ENCODE assay signal across 18 cellular contexts in the genomic region with DNA sequence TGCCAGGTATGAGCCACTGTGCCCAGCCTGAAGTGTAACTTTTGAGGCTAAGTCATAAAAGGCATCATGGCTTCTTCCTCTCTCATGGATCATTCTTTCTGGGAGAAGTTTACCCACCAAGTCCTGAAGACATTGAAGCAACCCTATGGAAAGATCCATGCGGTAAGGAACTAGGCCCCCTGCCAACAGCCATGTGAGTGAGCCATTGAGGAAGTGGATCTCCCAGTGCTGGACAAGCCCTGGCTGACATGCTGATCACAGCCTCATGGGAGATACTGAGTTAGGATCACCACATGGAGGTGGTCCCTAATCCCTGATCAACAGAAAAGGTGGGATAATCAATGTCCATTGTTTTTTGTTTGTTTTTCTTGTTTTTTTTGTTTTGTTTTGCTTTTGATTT. TPM values are rescaled to one million over a fixed set of nuclear protein-coding genes. Genes with fewer than 3 reads are reported as not detected.
"Had no signal": no experiment of that assay in that cellular context is flagged by ENCODE, and none has a peak within 500 bp of the region (broad histone marks: within the 10 kb centered on the region; RNA-seq: fewer than 3 reads in every experiment).

No MANE protein-coding gene starts in this region.

- H3K9me3 ChIP-seq: esophagus muscularis mucosa, lower lobe of right lung, psoas muscle, right lobe of liver, thoracic aorta had no signal

- H3K4me3 ChIP-seq: esophagus muscularis mucosa, lower lobe of right lung, psoas muscle, right lobe of liver, smooth muscle cell, thoracic aorta had no signal

- H3K4me2 ChIP-seq: smooth muscle cell had no signal

- H3K27ac ChIP-seq: brain microvascular endothelial cell, esophagus muscularis mucosa, lower lobe of right lung, psoas muscle, right lobe of liver, thoracic aorta had no signal

- DNase-seq: activated CD4-positive, alpha-beta T cell treated with anti-CD3 and anti-CD28 coated beads, Interleukin-2, amount 50 U/mL, for 4 hours; activated CD4-positive, CD25-positive, alpha-beta regulatory T cell treated with anti-CD3 and anti-CD28 coated beads, Interleukin-2, amount 50 U/mL, for 72 hours; activated naive CD4-positive, alpha-beta T cell; activated naive CD8-positive, alpha-beta T cell treated with anti-CD3 and anti-CD28 coated beads, Interleukin-2, amount 10 ng/mL, durations not matched to agents 7 days and 5 days; activated T-cell treated with anti-CD3 and anti-CD28 coated beads for 4 hours; anterior cingulate cortex; brain microvascular endothelial cell; cortex of kidney; effector CD4-positive, alpha-beta T cell; foreskin fibroblast; lower lobe of right lung; midbrain; right lobe of liver had no signal

- H3K36me3 ChIP-seq: brain microvascular endothelial cell, lower lobe of right lung, right lobe of liver, thoracic aorta had no signal

- ATAC-seq: lower lobe of right lung, psoas muscle, right lobe of liver had no signal

- H3K27me3 ChIP-seq: brain microvascular endothelial cell, esophagus muscularis mucosa, right lobe of liver had no signal

RNA-seq across cellular contexts. Expression of gene RGS9BP, which starts 12.7 kb away (rescaled TPM):
- total RNA-seq: neural crest cell, smooth muscle cell had no signal
- polyA plus RNA-seq: smooth muscle cell had no signal

RNA-seq across cellular contexts. Expression of gene TDRD12, which starts 31.3 kb away (rescaled TPM):
- total RNA-seq: lower lobe of right lung, thoracic aorta had no signal
